ENCODE assay signal across 39 cellular contexts in the genomic region with DNA sequence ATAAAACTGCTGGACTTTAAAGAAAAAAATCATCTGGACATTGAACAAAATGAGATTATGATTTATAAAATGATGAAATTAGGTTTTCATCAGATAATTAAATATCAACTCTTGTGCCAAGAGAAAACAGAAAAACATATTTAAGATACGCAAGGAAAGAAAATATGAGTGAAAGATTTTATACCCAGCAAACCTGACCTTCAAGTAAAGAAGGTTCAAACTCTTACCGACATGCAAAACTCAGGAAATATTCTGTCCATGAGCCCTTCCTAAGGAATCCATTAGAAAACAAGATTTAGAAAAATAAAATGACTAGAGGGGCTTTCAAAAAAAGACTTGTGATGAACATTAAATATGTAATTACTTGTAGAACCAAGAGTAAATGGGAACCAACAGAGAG.
"Had no signal": no experiment of that assay in that cellular context is flagged by ENCODE, and none has a peak within 500 bp of the region (broad histone marks: within the 10 kb centered on the region; RNA-seq: fewer than 3 reads in every experiment).

No MANE protein-coding gene starts in this region.

- H3K27me3 ChIP-seq: adrenal gland, body of pancreas, brain microvascular endothelial cell, breast epithelium, cardiac muscle cell had no signal

- H3K27me3 Mint-ChIP-seq: activated naive CD4-positive, alpha-beta T cell treated with anti-CD3 and anti-CD28 coated beads, Interleukin-2, amount 10 ng/mL, durations not matched to agents 7 days and 5 days; activated naive CD4-positive, alpha-beta T cell treated with anti-CD3 and anti-CD28 coated beads, Interleukin-2, amount 50 U/mL, for 24 hours; activated naive CD8-positive, alpha-beta T cell; activated naive CD8-positive, alpha-beta T cell treated with anti-CD3 and anti-CD28 coated beads for 36 hours; activated naive CD8-positive, alpha-beta T cell treated with anti-CD3 and anti-CD28 coated beads, Interleukin-2, amount 10 ng/mL, durations not matched to agents 7 days and 5 days; activated naive CD8-positive, alpha-beta T cell treated with anti-CD3 and anti-CD28 coated beads, Interleukin-2, amount 50 U/mL, for 24 hours had no signal

- H3K4me3 Mint-ChIP-seq: activated naive CD4-positive, alpha-beta T cell treated with anti-CD3 and anti-CD28 coated beads for 36 hours; activated naive CD4-positive, alpha-beta T cell treated with anti-CD3 and anti-CD28 coated beads, Interleukin-2, amount 10 ng/mL, durations not matched to agents 7 days and 5 days; activated naive CD4-positive, alpha-beta T cell treated with anti-CD3 and anti-CD28 coated beads, Interleukin-2, amount 50 U/mL, for 24 hours; activated naive CD8-positive, alpha-beta T cell; activated naive CD8-positive, alpha-beta T cell treated with anti-CD3 and anti-CD28 coated beads for 36 hours; activated naive CD8-positive, alpha-beta T cell treated with anti-CD3 and anti-CD28 coated beads, Interleukin-2, amount 10 ng/mL, durations not matched to agents 7 days and 5 days; activated naive CD8-positive, alpha-beta T cell treated with anti-CD3 and anti-CD28 coated beads, Interleukin-2, amount 50 U/mL, for 24 hours; activated T-cell treated with anti-CD3 and anti-CD28 coated beads, Interleukin-2, amount 50 U/mL, for 24 hours; activated T-cell treated with anti-CD3 and anti-CD28 coated beads, Interleukin-2, amount 50 U/mL, for 4 hours; activated T-cell treated with anti-CD3 and anti-CD28 coated beads, Interleukin-2, amount 50 U/mL, for 72 hours; activated T-helper 1 cell treated with anti-CD3 and anti-CD28 coated beads, Interleukin-12 subunit alpha, Interleukin-12 subunit beta, Interleukin-2, Interleukin-4 antibody, amounts not matched to agents 30 ng/mL and 10 ng/mL and 1 ng/mL, durations not matched to agents 14 hours and 24 hours and 36 hours; activated T-helper 17 cell treated with anti-CD3 and anti-CD28 coated beads, Interleukin-2, amount 50 U/mL, for 72 hours; brain; central memory CD8-positive, alpha-beta T cell had no signal

- H3K27ac Mint-ChIP-seq: activated naive CD4-positive, alpha-beta T cell treated with anti-CD3 and anti-CD28 coated beads for 36 hours; activated naive CD4-positive, alpha-beta T cell treated with anti-CD3 and anti-CD28 coated beads, Interleukin-2, amount 10 ng/mL, durations not matched to agents 7 days and 5 days; activated naive CD4-positive, alpha-beta T cell treated with anti-CD3 and anti-CD28 coated beads, Interleukin-2, amount 50 U/mL, for 24 hours; activated naive CD4-positive, alpha-beta T cell treated with anti-CD3 and anti-CD28 coated beads, Interleukin-2, amount 50 U/mL, for 72 hours; activated naive CD8-positive, alpha-beta T cell; activated naive CD8-positive, alpha-beta T cell treated with anti-CD3 and anti-CD28 coated beads for 36 hours; activated naive CD8-positive, alpha-beta T cell treated with anti-CD3 and anti-CD28 coated beads, Interleukin-2, amount 10 ng/mL, durations not matched to agents 7 days and 5 days; activated naive CD8-positive, alpha-beta T cell treated with anti-CD3 and anti-CD28 coated beads, Interleukin-2, amount 50 U/mL, for 24 hours; activated T-cell treated with anti-CD3 and anti-CD28 coated beads, Interleukin-2, amount 50 U/mL, for 24 hours; activated T-cell treated with anti-CD3 and anti-CD28 coated beads, Interleukin-2, amount 50 U/mL, for 72 hours; activated T-helper 1 cell treated with anti-CD3 and anti-CD28 coated beads, Interleukin-12 subunit alpha, Interleukin-12 subunit beta, Interleukin-2, Interleukin-4 antibody, amounts not matched to agents 30 ng/mL and 10 ng/mL and 1 ng/mL, durations not matched to agents 14 hours and 24 hours and 36 hours; activated T-helper 17 cell treated with anti-CD3 and anti-CD28 coated beads, Interleukin-2, amount 50 U/mL, for 72 hours; activated T-helper 2 cell treated with anti-CD3 and anti-CD28 coated beads, Interferon-gamma antibody, Interleukin-2, Interleukin-4, amounts not matched to agents 10 μg/mL and 5 μg/mL and 100 μg/mL, durations not matched to agents 14 hours and 24 hours and 36 hours; brain had no signal

- H3K27ac ChIP-seq: adrenal gland, body of pancreas, brain microvascular endothelial cell, breast epithelium, cardiac muscle cell had no signal

- H3K9me3 ChIP-seq: adrenal gland, body of pancreas had no signal

- H3K36me3 ChIP-seq: adrenal gland, brain microvascular endothelial cell, breast epithelium, cardiac muscle cell had no signal

- H3K4me1 Mint-ChIP-seq: activated naive CD4-positive, alpha-beta T cell treated with anti-CD3 and anti-CD28 coated beads, Interleukin-2, amount 10 ng/mL, durations not matched to agents 7 days and 5 days; activated naive CD4-positive, alpha-beta T cell treated with anti-CD3 and anti-CD28 coated beads, Interleukin-2, amount 50 U/mL, for 24 hours; activated naive CD8-positive, alpha-beta T cell treated with anti-CD3 and anti-CD28 coated beads for 36 hours; activated naive CD8-positive, alpha-beta T cell treated with anti-CD3 and anti-CD28 coated beads, Interleukin-2, amount 50 U/mL, for 24 hours; activated T-helper 17 cell treated with anti-CD3 and anti-CD28 coated beads, Interleukin-2, amount 50 U/mL, for 72 hours; brain; central memory CD8-positive, alpha-beta T cell had no signal

- H3K4me3 ChIP-seq: adrenal gland, body of pancreas, breast epithelium, cardiac muscle cell had no signal

- H3K36me3 Mint-ChIP-seq: activated naive CD4-positive, alpha-beta T cell treated with anti-CD3 and anti-CD28 coated beads, Interleukin-2, amount 50 U/mL, for 24 hours; activated naive CD8-positive, alpha-beta T cell treated with anti-CD3 and anti-CD28 coated beads for 36 hours; brain had no signal

- DNase-seq: activated effector memory CD4-positive, alpha-beta T cell treated with anti-CD3 and anti-CD28 coated beads, Interleukin-2, amount 50 U/mL, for 16 hours; activated effector memory CD4-positive, alpha-beta T cell treated with Interleukin-2 at 50 U/mL for 16 hours; activated gamma-delta T cell; activated gamma-delta T cell treated with Interleukin-2 at 50 U/mL for 16 hours; activated naive CD4-positive, alpha-beta T cell; activated naive CD4-positive, alpha-beta T cell treated with anti-CD3 and anti-CD28 coated beads for 36 hours; activated naive CD4-positive, alpha-beta T cell treated with anti-CD3 and anti-CD28 coated beads, Interleukin-2, amount 10 ng/mL, durations not matched to agents 7 days and 5 days; activated naive CD4-positive, alpha-beta T cell treated with anti-CD3 and anti-CD28 coated beads, Interleukin-2, amount 50 U/mL, for 16 hours; activated naive CD4-positive, alpha-beta T cell treated with Interleukin-2 at 50 U/mL for 16 hours; activated naive CD8-positive, alpha-beta T cell treated with anti-CD3 and anti-CD28 coated beads for 36 hours; activated naive CD8-positive, alpha-beta T cell treated with anti-CD3 and anti-CD28 coated beads, Interleukin-2, amount 10 ng/mL, durations not matched to agents 7 days and 5 days; activated naive CD8-positive, alpha-beta T cell treated with anti-CD3 and anti-CD28 coated beads, Interleukin-2, amount 50 U/mL, for 24 hours; activated T-cell treated with anti-CD3 and anti-CD28 coated beads, Interleukin-2, amount 50 U/mL, for 1 hour; activated T-cell treated with anti-CD3 and anti-CD28 coated beads, Interleukin-2, amount 50 U/mL, for 24 hours; activated T-cell treated with anti-CD3 and anti-CD28 coated beads, Interleukin-2, amount 50 U/mL, for 4 hours; activated T-cell treated with anti-CD3 and anti-CD28 coated beads, Interleukin-2, amount 50 U/mL, for 48 hours; activated T-cell treated with anti-CD3 and anti-CD28 coated beads, Interleukin-2, amount 50 U/mL, for 72 hours; adrenal gland; amniotic stem cell; amygdala; anterior cingulate cortex; aorta; body of pancreas; brain microvascular endothelial cell; caudate nucleus; central memory CD4-positive, alpha-beta T cell; cerebellar nuclear complex had no signal

- H3K9me3 Mint-ChIP-seq: activated T-cell treated with anti-CD3 and anti-CD28 coated beads, Interleukin-2, amount 50 U/mL, for 4 hours; central memory CD8-positive, alpha-beta T cell had no signal

- FAIRE-seq: astrocyte, bronchial epithelial cell had no signal

- ATAC-seq: activated naive CD4-positive, alpha-beta T cell treated with anti-CD3 and anti-CD28 coated beads, Interleukin-2, amount 50 U/mL, for 72 hours; activated naive CD8-positive, alpha-beta T cell treated with anti-CD3 and anti-CD28 coated beads, Interleukin-2, amount 50 U/mL, for 24 hours; activated T-cell treated with anti-CD3 and anti-CD28 coated beads, Interleukin-2, amount 50 U/mL, for 4 hours; activated T-cell treated with anti-CD3 and anti-CD28 coated beads, Interleukin-2, amount 50 U/mL, for 72 hours; activated T-helper 17 cell treated with anti-CD3 and anti-CD28 coated beads, Interleukin-2, amount 50 U/mL, for 72 hours; body of pancreas had no signal

- H3K4me1 ChIP-seq: adrenal gland, body of pancreas, breast epithelium had no signal
